Comparison of ENCODE assay signal across 1 cellular context in the genomic region with DNA sequence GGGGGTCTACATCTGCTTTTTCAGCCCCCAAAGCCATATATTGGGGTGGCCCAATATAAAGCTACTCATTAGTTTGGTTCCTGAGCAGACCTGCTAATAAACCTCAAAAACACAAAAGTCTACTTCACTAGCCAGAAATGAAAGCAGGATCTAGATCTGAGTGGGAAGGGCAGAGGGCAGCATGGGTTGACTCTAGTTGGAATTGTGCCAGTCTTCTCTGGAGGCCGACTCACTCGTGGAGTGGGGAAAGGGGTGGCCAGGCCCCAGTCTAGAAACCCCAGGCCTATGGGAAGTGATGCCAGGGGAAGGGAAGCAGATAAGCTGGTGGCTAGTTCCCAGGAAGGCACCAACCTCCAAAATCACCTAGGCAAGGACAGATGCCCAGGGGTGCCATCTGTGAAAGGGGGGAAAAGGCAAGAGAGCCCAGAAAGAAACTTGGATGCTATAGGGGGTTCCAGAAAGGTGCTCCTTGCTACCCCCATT.
A peak's percentile ranks its signal among the peaks of the same experiment; 100 is the strongest.
TF ChIP-seq lines count a peak whose summit lies in the region.

No MANE protein-coding gene starts in this region.

TF ChIP-seq in K562, 482 proteins besides CTCF, POLR2A, EP300 and RAD21:
- TF ChIP-seq RFX5 (IDR thresholded peaks at IDR 0.05; ENCODE audit: low read depth, low read length) (no peak), ZNF830 (CRISPR knock-in tag; IDR thresholded peaks at IDR 0.05) (no peak), ZNF384 (IDR thresholded peaks at IDR 0.05; ENCODE audit: low read depth, low read length) (no peak), NFIC (IDR thresholded peaks at IDR 0.05) (0 out of 2 replicates have a peak, but pooled peaks have one; percentile 7), MXD1 (CRISPR knock-in tag; IDR thresholded peaks at IDR 0.05; ENCODE audit: borderline replicate concordance, poor library complexity, severe bottlenecking) (no peak), RFX7 (CRISPR knock-in tag; IDR thresholded peaks at IDR 0.05) (no peak)
- TF ChIP-seq, protein P1, sequence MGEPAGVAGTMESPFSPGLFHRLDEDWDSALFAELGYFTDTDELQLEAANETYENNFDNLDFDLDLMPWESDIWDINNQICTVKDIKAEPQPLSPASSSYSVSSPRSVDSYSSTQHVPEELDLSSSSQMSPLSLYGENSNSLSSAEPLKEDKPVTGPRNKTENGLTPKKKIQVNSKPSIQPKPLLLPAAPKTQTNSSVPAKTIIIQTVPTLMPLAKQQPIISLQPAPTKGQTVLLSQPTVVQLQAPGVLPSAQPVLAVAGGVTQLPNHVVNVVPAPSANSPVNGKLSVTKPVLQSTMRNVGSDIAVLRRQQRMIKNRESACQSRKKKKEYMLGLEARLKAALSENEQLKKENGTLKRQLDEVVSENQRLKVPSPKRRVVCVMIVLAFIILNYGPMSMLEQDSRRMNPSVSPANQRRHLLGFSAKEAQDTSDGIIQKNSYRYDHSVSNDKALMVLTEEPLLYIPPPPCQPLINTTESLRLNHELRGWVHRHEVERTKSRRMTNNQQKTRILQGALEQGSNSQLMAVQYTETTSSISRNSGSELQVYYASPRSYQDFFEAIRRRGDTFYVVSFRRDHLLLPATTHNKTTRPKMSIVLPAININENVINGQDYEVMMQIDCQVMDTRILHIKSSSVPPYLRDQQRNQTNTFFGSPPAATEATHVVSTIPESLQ (CRISPR knock-in tag; IDR thresholded peaks at IDR 0.05) = no peak
